12 cellular contexts compared by ENCODE assay signal in the genomic region with DNA sequence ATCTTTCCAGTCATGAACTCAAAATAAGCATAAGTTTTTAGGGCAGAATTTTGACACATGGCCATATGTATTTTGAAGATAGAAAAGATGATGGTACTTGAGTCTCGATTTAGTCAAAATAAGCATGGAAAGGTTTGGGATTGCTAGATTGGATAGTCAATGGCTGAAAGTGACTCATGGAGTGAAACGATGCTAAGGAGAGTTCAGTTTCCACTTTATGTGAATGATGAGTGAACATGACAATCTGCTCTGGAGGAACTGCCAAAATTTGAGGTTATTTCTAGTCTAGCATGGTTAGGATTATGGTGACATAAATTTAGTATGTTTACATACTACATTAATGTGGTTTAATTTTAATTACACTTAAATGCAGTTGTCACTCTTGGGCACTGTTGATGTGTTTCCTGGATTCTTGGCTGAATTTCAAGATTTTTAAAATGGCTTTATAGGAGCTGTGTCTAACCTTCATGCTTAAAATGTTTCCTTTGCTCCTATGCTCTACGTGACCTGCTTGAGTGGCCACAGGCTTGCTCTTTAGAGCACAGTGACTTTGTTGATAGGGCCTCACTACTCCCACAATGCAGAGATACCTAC. TPM values are rescaled to one million over a fixed set of nuclear protein-coding genes. Genes with fewer than 3 reads are reported as not detected.
A peak's percentile ranks its signal among the peaks of the same experiment; 100 is the strongest.
DNase-seq lines count a peak whose midpoint lies in the region; ATAC-seq and TF ChIP-seq lines count a peak whose summit lies in the region.
"Had no signal": no experiment of that assay in that cellular context is flagged by ENCODE, and none has a peak within 500 bp of the region (broad histone marks: within the 10 kb centered on the region; RNA-seq: fewer than 3 reads in every experiment).

No MANE protein-coding gene starts in this region.

- H3K4me3 ChIP-seq in HCT116 (replicated peaks in 1 of 2; ENCODE audit: low read depth in 1 of 2, low read length in 2 of 2), result no peak overlapping the region
- H3K4me3 ChIP-seq: hepatocyte had no signal

- H3K4me3 Mint-ChIP-seq in Calu3 (ENCODE audit: low read depth, unreplicated experiment), result no peak overlapping the region
- H3K4me3 Mint-ChIP-seq in activated T-helper 2 cell treated with anti-CD3 and anti-CD28 coated beads, Interferon-gamma antibody, Interleukin-2, Interleukin-4, amounts not matched to agents 10 μg/mL and 5 μg/mL and 100 μg/mL, durations not matched to agents 14 hours and 24 hours and 36 hours (ENCODE audit: low read depth), result no peak overlapping the region

- RAD21 ChIA-PET in HCT116 (lab: Charles Lee; ENCODE audit: low non-redundant PET in 1 of 2, low total read pairs in 2 of 2, uncharacterized antibody in 2 of 2, unreplicated experiment in 2 of 2), result no interaction called here

- intact Hi-C loops in Calu3 (cut with micrococcal nuclease; ENCODE audit: unreplicated experiment), result no loop called here
- intact Hi-C loops in HCT116 (cut with micrococcal nuclease), result no loop called here
- intact Hi-C loops in activated T-helper 2 cell treated with anti-CD3 and anti-CD28 coated beads, Interferon-gamma antibody, Interleukin-2, Interleukin-4, amounts not matched to agents 10 μg/mL and 5 μg/mL and 100 μg/mL, durations not matched to agents 14 hours and 24 hours and 36 hours (cut with micrococcal nuclease), result loop anchor here (2.0 to 5.0 kb wide), 2 partner anchors 18 to 74 kb away; no protein-coding TSS in a partner anchor

- TF ChIP-seq POLR2A in HCT116 (IDR thresholded peaks at IDR 0.05; ENCODE audit: borderline replicate concordance, extremely low read depth, insufficient read depth, insufficient read length), result no peak

- DNase-seq in Calu3 (no peak), HCT116 (ENCODE audit: low read depth, low spot score) (no peak), left lobe of liver (ENCODE audit: low spot score) (no peak), medulla oblongata (ENCODE audit: extremely low spot score) (no peak), NCI-H2196 treated with DMSO at 0.1 percent for 48 hours (lab: John Stamatoyannopoulos, UW; ENCODE audit: unreplicated experiment) (no peak), KG1 (lab: John Stamatoyannopoulos, UW) (no peak), NCI-H1436 treated with DMSO at 0.1 percent for 48 hours (lab: John Stamatoyannopoulos, UW) (no peak)
- DNase-seq in activated T-helper 2 cell treated with anti-CD3 and anti-CD28 coated beads, Interferon-gamma antibody, Interleukin-2, Interleukin-4, amounts not matched to agents 10 μg/mL and 5 μg/mL and 100 μg/mL, durations not matched to agents 14 hours and 24 hours and 36 hours (ENCODE audit: low spot score), result no peak
- DNase-seq: activated CD4-positive, alpha-beta T cell treated with anti-CD3 and anti-CD28 coated beads, Interleukin-2, amount 50 U/mL, for 4 hours; Kasumi-1; stimulated activated CD4-positive, alpha-beta T cell treated with anti-CD3 and anti-CD28 coated beads, Interleukin-4, amount 100 ng/mL, for 24 hours had no signal

- TF ChIP-seq CTCF in Calu3 (IDR thresholded peaks at IDR 0.05; ENCODE audit: unreplicated experiment) (no peak), HCT116 (IDR thresholded peaks at IDR 0.05 in 2 of 3, conservative IDR thresholded peaks at IDR 0.05 in 1 of 3; ENCODE audit: borderline replicate concordance in 1 of 3, insufficient read depth in 1 of 3, low read depth in 2 of 3, low read length in 2 of 3) (no peak)

- H3K27me3 Mint-ChIP-seq in Calu3 (ENCODE audit: unreplicated experiment), result no peaks in the 10 kb centered on the region
- H3K27me3 Mint-ChIP-seq in activated T-helper 2 cell treated with anti-CD3 and anti-CD28 coated beads, Interferon-gamma antibody, Interleukin-2, Interleukin-4, amounts not matched to agents 10 μg/mL and 5 μg/mL and 100 μg/mL, durations not matched to agents 14 hours and 24 hours and 36 hours (ENCODE audit: low read depth), result no peaks in the 10 kb centered on the region

- no peak overlapping the region for H2AFZ ChIP-seq in HCT116 (ENCODE audit: low read depth, low read length, poor library complexity, severe bottlenecking)
- H2AFZ ChIP-seq: hepatocyte had no signal

- H3K9me3 ChIP-seq in HCT116 (ENCODE audit: control insufficient read depth in 1 of 2, insufficient read depth in 1 of 2, low read depth in 1 of 2, low read length in 2 of 2), result no peaks in the 10 kb centered on the region

- H4K20me1 ChIP-seq in HCT116 (ENCODE audit: insufficient read depth), result peaks cover 4% of the 10 kb centered on the region; the same call in 1 of the 2 replicates

- no peak overlapping the region for H3K4me2 ChIP-seq in HCT116 (ENCODE audit: low read length)
- H3K4me2 ChIP-seq: hepatocyte had no signal

- peaks cover 18 to 21% of the 10 kb centered on the region in 2 experiments; a peak in 3 of 4 replicates for H3K36me3 ChIP-seq in HCT116 (ENCODE audit: control insufficient read depth in 1 of 2, insufficient read depth in 2 of 2, low read length in 2 of 2)

- H3K4me1 Mint-ChIP-seq in Calu3 (ENCODE audit: low read depth, unreplicated experiment), result peaks cover 8% of the 10 kb centered on the region
- peaks cover 25% of the 10 kb centered on the region for H3K4me1 Mint-ChIP-seq in activated T-helper 2 cell treated with anti-CD3 and anti-CD28 coated beads, Interferon-gamma antibody, Interleukin-2, Interleukin-4, amounts not matched to agents 10 μg/mL and 5 μg/mL and 100 μg/mL, durations not matched to agents 14 hours and 24 hours and 36 hours (ENCODE audit: low read depth)

- POLR2A ChIA-PET in HCT116 (lab: Charles Lee), result no interaction called here

- TF ChIP-seq RAD21 in HCT116 (IDR thresholded peaks at IDR 0.05; ENCODE audit: low read depth), result no peak

- CTCF ChIA-PET in Calu3 (lab: Charles Lee) (no interaction called here), HCT116 (lab: Charles Lee) (no interaction called here)

- H3K9me2 ChIP-seq in HCT116 (ENCODE audit: insufficient read depth), result no peaks in the 10 kb centered on the region

- peaks cover 67% of the 10 kb centered on the region for H3K36me3 Mint-ChIP-seq in Calu3 (ENCODE audit: insufficient read depth, unreplicated experiment)
- H3K36me3 Mint-ChIP-seq in activated T-helper 2 cell treated with anti-CD3 and anti-CD28 coated beads, Interferon-gamma antibody, Interleukin-2, Interleukin-4, amounts not matched to agents 10 μg/mL and 5 μg/mL and 100 μg/mL, durations not matched to agents 14 hours and 24 hours and 36 hours (ENCODE audit: low read depth), result peaks cover 50% of the 10 kb centered on the region

- H3K79me2 ChIP-seq in HCT116 (ENCODE audit: insufficient read depth, low read length), result peaks cover 8% of the 10 kb centered on the region; the same call in 1 of the 2 replicates
- H3K79me2 ChIP-seq: hepatocyte had no signal

- peak overlapping the region; percentile 92 for H3K27ac Mint-ChIP-seq in Calu3 (ENCODE audit: unreplicated experiment)
- H3K27ac Mint-ChIP-seq in activated T-helper 2 cell treated with anti-CD3 and anti-CD28 coated beads, Interferon-gamma antibody, Interleukin-2, Interleukin-4, amounts not matched to agents 10 μg/mL and 5 μg/mL and 100 μg/mL, durations not matched to agents 14 hours and 24 hours and 36 hours, result peak overlapping the region; percentile 17

- no peaks in the 10 kb centered on the region for H3K4me1 ChIP-seq in HCT116 (ENCODE audit: control insufficient read depth in 1 of 2, insufficient read depth in 2 of 2, low read length in 2 of 2)

- H3K27me3 ChIP-seq in HCT116 (ENCODE audit: insufficient read depth, low read length), result no peaks in the 10 kb centered on the region
- H3K27me3 ChIP-seq: hepatocyte had no signal

- ATAC-seq in HCT116, result peak; percentile 50
- ATAC-seq in left lobe of liver, result peak; percentile 36

- BruUV-seq in Calu3 (replicated peaks; lab: Mats Ljungman, UMichigan) (no TSS peak), HCT116 (replicated peaks; lab: Mats Ljungman, UMichigan) (no TSS peak)

- no peak overlapping the region for H3K9ac ChIP-seq in HCT116 (ENCODE audit: low read length)

- no peak overlapping the region for H3K27ac ChIP-seq in HCT116 (ENCODE audit: low read depth, low read length)
- H3K27ac ChIP-seq: hepatocyte had no signal

- H3K9me3 Mint-ChIP-seq in Calu3 (ENCODE audit: low read depth, unreplicated experiment), result no peaks in the 10 kb centered on the region
- no peaks in the 10 kb centered on the region for H3K9me3 Mint-ChIP-seq in activated T-helper 2 cell treated with anti-CD3 and anti-CD28 coated beads, Interferon-gamma antibody, Interleukin-2, Interleukin-4, amounts not matched to agents 10 μg/mL and 5 μg/mL and 100 μg/mL, durations not matched to agents 14 hours and 24 hours and 36 hours

TF ChIP-seq in HCT116, 20 proteins besides CTCF, POLR2A, EP300 and RAD21:
- TF ChIP-seq POLR2AphosphoS5 (IDR thresholded peaks at IDR 0.05; ENCODE audit: low read depth, low read length) (peak; percentile 1), SRF (IDR thresholded peaks at IDR 0.05; ENCODE audit: low read depth) (no peak)

RNA-seq across cellular contexts. Expression of a gene that starts 17.1 kb away (rescaled TPM):
- 308 and 321 TPM in 2 replicates for total RNA-seq in Calu3 (2022)
- 253 TPM for total RNA-seq in HCT116 (2021; ENCODE audit: unreplicated experiment)
- polyA plus RNA-seq in HCT116 (2012), result 114 and 120 TPM in 2 replicates
- total RNA-seq in activated T-helper 2 cell treated with anti-CD3 and anti-CD28 coated beads, Interferon-gamma antibody, Interleukin-2, Interleukin-4, amounts not matched to agents 10 μg/mL and 5 μg/mL and 100 μg/mL, durations not matched to agents 14 hours and 24 hours and 36 hours, result 250 and 251 TPM in 2 replicates
- 92.3 TPM for total RNA-seq in left lobe of liver
